ENCODE assay signal across 8 cellular contexts in genomic region chr1:17502326-17502778, GRCh38. TPM values are rescaled to one million over a fixed set of nuclear protein-coding genes. Genes with fewer than 3 reads are reported as not detected.
DNase-seq lines count a peak whose midpoint lies in the region; ATAC-seq, FAIRE-seq and TF ChIP-seq lines count a peak whose summit lies in the region.

No MANE protein-coding gene starts in this region.

- H3K4me3 ChIP-seq in kidney (ENCODE audit: low read length in 2 of 2): no peak overlapping the region

- H3K27ac ChIP-seq in caudate nucleus (ENCODE audit: low read depth, low read length): no peak overlapping the region
- no peak overlapping the region for H3K27ac ChIP-seq in kidney (ENCODE audit: low read depth in 2 of 2, low read length in 2 of 2)

- DNase-seq in SIG-M5 treated with dmso at 0.1 percent for 504 hours (lab: John Stamatoyannopoulos, UW; ENCODE audit: unreplicated experiment) (peak; percentile 26), SIG-M5 (lab: John Stamatoyannopoulos, UW) (no peak), NCI-H1436 treated with DMSO at 0.1 percent for 48 hours (lab: John Stamatoyannopoulos, UW) (peak; percentile 48), T-helper 9 cell (peak; percentile 19), caudate nucleus (lab: John Stamatoyannopoulos, UW) (peak in 59 of 61 donors; percentile 4 to 83 (median 56)), kidney (peak; percentile 94)
- peak; percentile 22 for DNase-seq in stimulated activated CD4-positive, alpha-beta T cell treated with anti-CD3 and anti-CD28 coated beads, Interleukin-12 subunit alpha, Interleukin-12 subunit beta, amount 100 ng/mL, for 4 hours

- H3K4me1 ChIP-seq in kidney (ENCODE audit: control insufficient read depth in 1 of 2, insufficient read depth in 1 of 2, low read depth in 1 of 2, low read length in 2 of 2): peaks cover 6 to 10% of the 10 kb centered on the region in 2 donors

- FAIRE-seq in kidney (lab: Jason Lieb, UNC): no peak

- no peak for ATAC-seq in GM19324 (IDR thresholded peaks at IDR 0.05; ENCODE audit: low FRiP score, unreplicated experiment)

- peak; percentile 93 for TF ChIP-seq CTCF in kidney (IDR thresholded peaks at IDR 0.05; ENCODE audit: borderline replicate concordance, extremely low read depth, insufficient read depth)

- intact Hi-C loops in kidney (cut with DNase I): no loop called here

- H3K9ac ChIP-seq in kidney (ENCODE audit: low read length in 2 of 2): no peak overlapping the region

- H3K36me3 ChIP-seq in kidney (ENCODE audit: control insufficient read depth in 1 of 2, insufficient read depth in 2 of 2, low read length in 2 of 2): no peaks in the 10 kb centered on the region

- no peaks in the 10 kb centered on the region for H3K9me3 ChIP-seq in kidney (ENCODE audit: control insufficient read depth in 1 of 2, low read length in 2 of 2)

RNA-seq across cellular contexts. Expression of gene ARHGEF10L, which starts 37.1 kb away (rescaled TPM):
- total RNA-seq in kidney: 91.9 TPM
- 40.8 TPM for polyA plus RNA-seq in kidney (ENCODE audit: insufficient read depth, low read depth, low replicate concordance)
